Comparison of ENCODE assay signal across 22 cellular contexts in the genomic region with DNA sequence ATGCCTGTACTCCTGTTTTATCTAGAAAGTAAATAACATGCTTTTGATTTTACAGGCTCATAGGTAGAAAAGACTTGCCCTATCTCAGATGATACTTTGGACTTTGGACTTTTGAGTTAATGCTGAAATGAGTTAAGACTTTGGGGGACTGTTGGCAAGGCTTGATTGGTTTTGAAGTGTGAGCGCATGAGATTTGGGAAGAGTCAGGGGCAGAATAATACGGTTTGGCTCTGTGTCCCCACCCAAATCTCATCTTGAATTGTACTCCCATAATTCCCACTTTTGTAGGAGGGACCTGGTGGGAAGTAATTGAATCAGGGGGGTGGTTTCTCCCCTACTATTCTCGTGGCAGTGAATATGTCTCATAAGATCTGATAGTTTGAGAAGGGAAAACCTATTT.
DNase-seq lines count a peak whose midpoint lies in the region; ATAC-seq and TF ChIP-seq lines count a peak whose summit lies in the region.
"Had no signal": no experiment of that assay in that cellular context is flagged by ENCODE, and none has a peak within 500 bp of the region (broad histone marks: within the 10 kb centered on the region; RNA-seq: fewer than 3 reads in every experiment).

No MANE protein-coding gene starts in this region.

- H3K27me3 Mint-ChIP-seq in mesothelial cell of epicardium (ENCODE audit: low read depth) = peaks cover 4% of the 10 kb centered on the region

- H3K27ac Mint-ChIP-seq in mesothelial cell of epicardium = peak overlapping the region; percentile 43
- H3K27ac Mint-ChIP-seq: B cell; CD4-positive, alpha-beta T cell; CD8-positive, alpha-beta T cell had no signal

- no peaks in the 10 kb centered on the region for H3K36me3 ChIP-seq in spleen
- H3K36me3 ChIP-seq: BLaER1 treated with 17β-estradiol and CSF1 and Interleukin-3, amounts not matched to agents 10 nM and 100 nM had no signal

- H3K4me3 Mint-ChIP-seq in mesothelial cell of epicardium = no peak overlapping the region
- H3K4me3 Mint-ChIP-seq: B cell; CD4-positive, alpha-beta T cell; CD8-positive, alpha-beta T cell had no signal

- H3K4me3 ChIP-seq in spleen = no peak overlapping the region
- H3K4me3 ChIP-seq: BLaER1 treated with 17β-estradiol and CSF1 and Interleukin-3, amounts not matched to agents 10 nM and 100 nM; GM12878 had no signal

- WGBS in spleen, 5 donors = 78 to 95% (median 83%) methylated on average over 3 of the region's 3 CpGs

- no peak for TF ChIP-seq POLR2A in spleen (IDR thresholded peaks at IDR 0.05)

- H3K4me1 Mint-ChIP-seq in mesothelial cell of epicardium = peaks cover 23% of the 10 kb centered on the region
- H3K4me1 Mint-ChIP-seq: B cell had no signal

- peak; percentile 45 for DNase-seq in DMS79 (lab: John Stamatoyannopoulos, UW)
- DNase-seq in DMS79 treated with DMSO at 0.1 percent for 48 hours (lab: John Stamatoyannopoulos, UW) = no peak
- DNase-seq in NCI-H69 (lab: John Stamatoyannopoulos, UW) = peak; percentile 48
- DNase-seq in mesothelial cell of epicardium (ENCODE audit: low spot score in 2 of 2, unreplicated experiment in 2 of 2) = no peak
- DNase-seq in spleen = no peak
- DNase-seq: 8988T; ACHN; CD4-positive, alpha-beta T cell; CD8-positive, alpha-beta T cell; DMS 273 treated with DMSO at 0.1 percent for 48 hours; DMS153; DMS53; DND-41; EL; GDM1 had no signal

- no peaks in the 10 kb centered on the region for H3K9me3 ChIP-seq in spleen

- intact Hi-C loops in spleen (cut with DNase I; ENCODE audit: low total_unique reads) = no loop called here

- ATAC-seq in HG03139 (IDR thresholded peaks at IDR 0.05; ENCODE audit: unreplicated experiment) (no peak), GM19023 (IDR thresholded peaks at IDR 0.05; ENCODE audit: unreplicated experiment) (no peak)
- ATAC-seq: CD8-positive, alpha-beta T cell; GM12878 had no signal

- no peak for TF ChIP-seq CTCF in 22Rv1 (IDR thresholded peaks at IDR 0.05)
- no peak for TF ChIP-seq CTCF in mesothelial cell of epicardium (IDR thresholded peaks at IDR 0.05; ENCODE audit: unreplicated experiment)
- TF ChIP-seq CTCF in spleen (IDR thresholded peaks at IDR 0.05 in 8 of 11, conservative IDR thresholded peaks at IDR 0.05 in 3 of 11) = no peak

- no peaks in the 10 kb centered on the region for H3K27me3 ChIP-seq in spleen (replicated peaks in 1 of 7)
- H3K27me3 ChIP-seq: BLaER1 treated with 17β-estradiol and CSF1 and Interleukin-3, amounts not matched to agents 10 nM and 100 nM had no signal

- H3K4me1 ChIP-seq in spleen = no peaks in the 10 kb centered on the region
- H3K4me1 ChIP-seq: BLaER1 treated with 17β-estradiol and CSF1 and Interleukin-3, amounts not matched to agents 10 nM and 100 nM had no signal

- H3K9me3 Mint-ChIP-seq in mesothelial cell of epicardium = no peaks in the 10 kb centered on the region
- H3K9me3 Mint-ChIP-seq: CD4-positive, alpha-beta T cell; CD8-positive, alpha-beta T cell had no signal

- H3K36me3 Mint-ChIP-seq in mesothelial cell of epicardium = no peaks in the 10 kb centered on the region
- H3K36me3 Mint-ChIP-seq: CD8-positive, alpha-beta T cell had no signal

- H3K27ac ChIP-seq in 22Rv1 = peak overlapping the region; percentile 65
- H3K27ac ChIP-seq in spleen = no peak overlapping the region
- H3K27ac ChIP-seq: BLaER1 treated with 17β-estradiol and CSF1 and Interleukin-3, amounts not matched to agents 10 nM and 100 nM; C4-2B had no signal

Comparison
In these comparisons a context has a peak if more than half of its experiments do, and no peak if none do; other contexts are left out.
1. DNase-seq: peak in DMS79 (single experiment) and NCI-H69 (single experiment); none in DMS79 treated with DMSO at 0.1 percent for 48 hours (single experiment), mesothelial cell of epicardium (0 of 2) and spleen (single experiment).